8 cellular contexts compared by ENCODE assay signal in the genomic region with DNA sequence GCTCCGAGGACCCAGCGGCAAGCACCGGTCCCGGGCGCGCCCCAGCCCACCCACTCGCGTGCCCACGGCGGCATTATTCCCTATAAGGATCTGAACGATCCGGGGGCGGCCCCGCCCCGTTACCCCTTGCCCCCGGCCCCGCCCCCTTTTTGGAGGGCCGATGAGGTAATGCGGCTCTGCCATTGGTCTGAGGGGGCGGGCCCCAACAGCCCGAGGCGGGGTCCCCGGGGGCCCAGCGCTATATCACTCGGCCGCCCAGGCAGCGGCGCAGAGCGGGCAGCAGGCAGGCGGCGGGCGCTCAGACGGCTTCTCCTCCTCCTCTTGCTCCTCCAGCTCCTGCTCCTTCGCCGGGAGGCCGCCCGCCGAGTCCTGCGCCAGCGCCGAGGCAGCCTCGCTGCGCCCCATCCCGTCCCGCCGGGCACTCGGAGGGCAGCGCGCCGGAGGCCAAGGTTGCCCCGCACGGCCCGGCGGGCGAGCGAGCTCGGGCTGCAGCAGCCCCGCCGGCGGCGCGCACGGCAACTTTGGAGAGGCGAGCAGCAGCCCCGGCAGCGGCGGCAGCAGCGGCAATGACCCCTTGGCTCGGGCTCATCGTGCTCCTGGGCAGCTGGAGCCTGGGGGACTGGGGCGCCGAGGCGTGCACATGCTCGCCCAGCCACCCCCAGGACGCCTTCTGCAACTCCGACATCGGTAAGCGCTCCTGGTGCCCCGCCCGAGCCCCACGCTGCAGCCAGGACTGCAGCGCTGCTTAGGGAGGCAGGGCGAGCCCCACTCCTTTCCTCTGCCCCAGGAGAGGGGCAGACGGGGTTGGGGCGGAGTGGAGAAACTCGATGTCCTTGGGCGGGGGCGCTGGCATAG. TPM values are rescaled to one million over a fixed set of nuclear protein-coding genes. Genes with fewer than 3 reads are reported as not detected.
DNase-seq lines count a peak whose midpoint lies in the region; ATAC-seq and TF ChIP-seq lines count a peak whose summit lies in the region.

Gene TIMP3, plus strand, starts transcription at position 270 of the 855 bp plus-strand sequence. Its CDS starts 297 bp downstream, at position 567.

- peak within 1 kb of the TSS; percentile 31; the same call in 1 of the 2 replicates for H3K27ac ChIP-seq in SJCRH30
- no peak within 1 kb of the TSS for H3K27ac ChIP-seq in mesenchymal stem cell (ENCODE audit: low read length, poor library complexity, severe bottlenecking)
- peak within 1 kb of the TSS; percentile 67 to 80 for H3K27ac ChIP-seq in testis
- no peak within 1 kb of the TSS for H3K27ac ChIP-seq in CD4-positive, alpha-beta T cell (ENCODE audit: low read depth, low read length)

- peak within 1 kb of the TSS; percentile 96 for H3K9ac ChIP-seq in mesenchymal stem cell (ENCODE audit: low read length)

- no peak within 1 kb of the TSS for H3K27ac Mint-ChIP-seq in CD4-positive, alpha-beta T cell

- peak within 1 kb of the TSS in 1 of 2 experiments; percentile 87 for H3K23ac ChIP-seq in mesenchymal stem cell (ENCODE audit: low read length in 2 of 2)

- intact Hi-C loops in testis (cut with DNase I; ENCODE audit: low total_unique reads): loop anchor here (5.0 kb wide), 1 partner anchor 191 kb away; no protein-coding TSS in a partner anchor
- intact Hi-C loops in CD4-positive, alpha-beta T cell (cut with DNase I, micrococcal nuclease): no loop called here

- H3K79me1 ChIP-seq in mesenchymal stem cell (replicated peaks; ENCODE audit: low read length, poor library complexity, severe bottlenecking): no peaks in the 10 kb centered on the region

- peak within 1 kb of the TSS in 1 of 2 experiments; percentile 87 for H3K14ac ChIP-seq in mesenchymal stem cell (ENCODE audit: low read length in 2 of 2)

- H3K36me3 ChIP-seq in SJCRH30 (no peaks in the 10 kb centered on the region), mesenchymal stem cell (ENCODE audit: control insufficient read depth in 1 of 2, insufficient read depth in 2 of 2, low read depth in 1 of 2, low read length in 2 of 2) (peaks cover 0 to 14% of the 10 kb centered on the region in 2 experiments), testis (ENCODE audit: low read depth, missing control alignments) (no peaks in the 10 kb centered on the region)

- H3K4me3 ChIP-seq in SJCRH30: peak within 1 kb of the TSS; percentile 75
- H3K4me3 ChIP-seq in mesenchymal stem cell (ENCODE audit: insufficient read depth in 1 of 2, low read depth in 1 of 2, low read length in 2 of 2): peak within 1 kb of the TSS; percentile 54 to 99
- peak within 1 kb of the TSS; percentile 83 to 90 for H3K4me3 ChIP-seq in testis

- peak within 1 kb of the TSS; percentile 11 to 94 for H2BK12ac ChIP-seq in mesenchymal stem cell (ENCODE audit: low read length in 2 of 2)

- in situ Hi-C loops in GM13977 (cut with MboI; ENCODE audit: low pct_unique_long_range_greater_than_20kb, low sequenced_read_pairs, unreplicated experiment): no loop called here

- POLR2A ChIA-PET in CD4-positive, alpha-beta T cell (lab: Charles Lee): no interaction called here

- H3K9me3 Mint-ChIP-seq in CD4-positive, alpha-beta T cell: no peaks in the 10 kb centered on the region

- H2BK15ac ChIP-seq in mesenchymal stem cell (ENCODE audit: low read depth, poor library complexity, severe bottlenecking): no peak within 1 kb of the TSS

- peak within 1 kb of the TSS; percentile 67 for H3K4me2 ChIP-seq in mesenchymal stem cell (ENCODE audit: low read length, poor library complexity, severe bottlenecking)

- peaks cover 77% of the 10 kb centered on the region for H3K27me3 Mint-ChIP-seq in CD4-positive, alpha-beta T cell

- TF ChIP-seq POLR2A in erythroblast (IDR thresholded peaks at IDR 0.05; ENCODE audit: low read length) (peak; percentile 85), testis (IDR thresholded peaks at IDR 0.05) (peak; percentile 84)

- H3K4me3 Mint-ChIP-seq in CD4-positive, alpha-beta T cell: no peak within 1 kb of the TSS

- peak; percentile 59 for DNase-seq in GM13977 (ENCODE audit: low spot score)
- DNase-seq in SJCRH30: peak; percentile 84 to 91
- peak; percentile 83 to 85 for DNase-seq in erythroblast (lab: John Stamatoyannopoulos, UW)
- peak; percentile 86 for DNase-seq in mesenchymal stem cell
- DNase-seq in testis: peak; percentile 91
- DNase-seq in SHP77 (lab: John Stamatoyannopoulos, UW): no peak
- no peak for DNase-seq in CD4-positive, alpha-beta T cell

- H2AK5ac ChIP-seq in mesenchymal stem cell (ENCODE audit: low read length, severe bottlenecking): no peak within 1 kb of the TSS

- no peaks in the 10 kb centered on the region for H3K4me1 Mint-ChIP-seq in CD4-positive, alpha-beta T cell (ENCODE audit: low read depth)

- H3K27me3 ChIP-seq in SJCRH30 (no peaks in the 10 kb centered on the region), mesenchymal stem cell (ENCODE audit: control insufficient read depth in 1 of 2, insufficient read depth in 1 of 2, low read length in 2 of 2) (peaks cover 0 to 22% of the 10 kb centered on the region in 2 experiments), testis (no peaks in the 10 kb centered on the region)
- H3K27me3 ChIP-seq in CD4-positive, alpha-beta T cell (ENCODE audit: control insufficient read depth, insufficient read depth, low read length): peaks cover 53% of the 10 kb centered on the region

- WGBS in mesenchymal stem cell: under 1% methylated on average over 73 of the region's 88 CpGs
- 0 to 2% methylated on average over 3 to 42 of the region's 88 CpGs for WGBS in testis, 2 donors

- no peak within 1 kb of the TSS for H2BK5ac ChIP-seq in mesenchymal stem cell (ENCODE audit: low read depth, low read length, poor library complexity, severe bottlenecking)

- CTCF ChIA-PET in CD4-positive, alpha-beta T cell (lab: Charles Lee): no interaction called here

- peak within 1 kb of the TSS in 1 of 2 experiments; percentile 84 for H3K4ac ChIP-seq in mesenchymal stem cell (ENCODE audit: low read depth in 1 of 2, low read length in 2 of 2)

- no peaks in the 10 kb centered on the region for H3K9me3 ChIP-seq in SJCRH30 (replicated peaks)
- no peaks in the 10 kb centered on the region for H3K9me3 ChIP-seq in mesenchymal stem cell (ENCODE audit: control insufficient read depth, low read length)
- H3K9me3 ChIP-seq in testis: no peaks in the 10 kb centered on the region
- no peaks in the 10 kb centered on the region for H3K9me3 ChIP-seq in CD4-positive, alpha-beta T cell (ENCODE audit: control insufficient read depth, low read length)

- peak within 1 kb of the TSS; percentile 15 for H4K91ac ChIP-seq in mesenchymal stem cell (ENCODE audit: low read length)

- H3K4me1 ChIP-seq in SJCRH30 (peaks cover 30% of the 10 kb centered on the region), mesenchymal stem cell (ENCODE audit: control insufficient read depth, insufficient read depth, low read depth, low read length) (peaks cover 11% of the 10 kb centered on the region), testis (peaks cover 26% of the 10 kb centered on the region)

- TF ChIP-seq CTCF in GM13977 (IDR thresholded peaks at IDR 0.05; ENCODE audit: extremely low read depth, insufficient read depth, missing control alignments) (no peak), testis (IDR thresholded peaks at IDR 0.05) (no peak)
- no peak for TF ChIP-seq CTCF in CD4-positive, alpha-beta T cell (IDR thresholded peaks at IDR 0.05)

- H2AFZ ChIP-seq in mesenchymal stem cell (ENCODE audit: low read depth, low read length): peak within 1 kb of the TSS; percentile 76

- no peaks in the 10 kb centered on the region for H3K36me3 Mint-ChIP-seq in CD4-positive, alpha-beta T cell (ENCODE audit: low read depth)

- H4K8ac ChIP-seq in mesenchymal stem cell (ENCODE audit: low read length): peak within 1 kb of the TSS; percentile 33

- no peak within 1 kb of the TSS for H2BK120ac ChIP-seq in mesenchymal stem cell (ENCODE audit: low read depth, low read length)

- no peak for ATAC-seq in CD4-positive, alpha-beta T cell (ENCODE audit: poor library complexity)
- ATAC-seq in GM18873 (IDR thresholded peaks at IDR 0.05; ENCODE audit: low FRiP score, unreplicated experiment): no peak

- peak within 1 kb of the TSS; percentile 46 to 86 for H3K18ac ChIP-seq in mesenchymal stem cell (ENCODE audit: low read depth in 1 of 2, low read length in 2 of 2)

RNA-seq across cellular contexts. Expression of gene TIMP3, which starts in this region (rescaled TPM):
- total RNA-seq in SJCRH30 (2014; rRNA removed; shearing (Covaris generic)): 33.0 and 35.0 TPM in 2 replicates
- polyA plus RNA-seq in mesenchymal stem cell (2013, experiment 1 of 2): 319 TPM
- 317 TPM for polyA plus RNA-seq in mesenchymal stem cell (2013, experiment 2 of 2)
- 100 to 1,000 TPM; 200 to 201 TPM for total RNA-seq in testis
- polyA plus RNA-seq in testis (ENCODE audit: insufficient read depth, low read depth, low replicate concordance): 214 TPM
- under 1 TPM in 1 of 2 experiments, not detected in 1; 0.06 TPM for total RNA-seq in CD4-positive, alpha-beta T cell

Comparison
In these comparisons a context has a peak if more than half of its experiments do, and no peak if none do; other contexts are left out.
1. RNA of gene TIMP3 (total RNA-seq): 200 to 201 TPM in testis and 33.0 to 35.0 TPM in SJCRH30; 0.06 TPM in CD4-positive, alpha-beta T cell; every median in the first group is over 10 times any median in the second.
2. DNase-seq: peak in GM13977 (single experiment), SJCRH30 (2 of 2), erythroblast (2 of 2), mesenchymal stem cell (single experiment) and testis (single experiment); none in SHP77 (0 of 2) and CD4-positive, alpha-beta T cell (0 of 10).
3. H3K27ac ChIP-seq: peak in SJCRH30 (single experiment) and testis (2 of 2); none in mesenchymal stem cell (single experiment) and CD4-positive, alpha-beta T cell (single experiment).
4. Peak in every context shown above with its lines, with median percentiles within 50 percentile points of each other: H3K4me3 ChIP-seq.